In genomic region chr11:60700689-60701508, GRCh38 we compare ENCODE assay signal across 11 cellular contexts. TPM values are rescaled to one million over a fixed set of nuclear protein-coding genes. Genes with fewer than 3 reads are reported as not detected.
DNase-seq lines count a peak whose midpoint lies in the region; ATAC-seq and TF ChIP-seq lines count a peak whose summit lies in the region.
"Had no signal": no experiment of that assay in that cellular context is flagged by ENCODE, and none has a peak within 500 bp of the region (broad histone marks: within the 10 kb centered on the region; RNA-seq: fewer than 3 reads in every experiment).

No MANE protein-coding gene starts in this region.

- 64 to 65% methylated on average over 13 to 15 of the region's 15 CpGs for WGBS in testis, 2 donors

- no peaks in the 10 kb centered on the region for H3K4me1 Mint-ChIP-seq in activated CD8-positive, alpha-beta T cell treated with anti-CD3 and anti-CD28 coated beads for 36 hours (ENCODE audit: low read depth)
- H3K4me1 Mint-ChIP-seq in activated CD8-positive, alpha-beta T cell treated with anti-CD3 and anti-CD28 coated beads, Interleukin-2, amount 10 ng/mL, durations not matched to agents 7 days and 5 days (ENCODE audit: low read depth), result no peaks in the 10 kb centered on the region

- peak; percentile 12 for DNase-seq in activated CD8-positive, alpha-beta T cell treated with anti-CD3 and anti-CD28 coated beads for 36 hours
- no peak for DNase-seq in activated CD8-positive, alpha-beta T cell treated with anti-CD3 and anti-CD28 coated beads, Interleukin-2, amount 10 ng/mL, durations not matched to agents 7 days and 5 days
- DNase-seq in NCI-H526 (lab: John Stamatoyannopoulos, UW) (peak; percentile 35 to 77), epithelial cell of esophagus (ENCODE audit: low read depth) (peak; percentile 13), testis (peak; percentile 54), tibial artery (no peak)
- no peak for DNase-seq in activated T-cell treated with anti-CD3 and anti-CD28 coated beads, Interleukin-2, amount 50 U/mL, for 48 hours

- TF ChIP-seq POLR2A in testis (IDR thresholded peaks at IDR 0.05), result no peak

- H3K4me1 ChIP-seq in testis (peaks cover 3% of the 10 kb centered on the region), tibial artery (no peaks in the 10 kb centered on the region)

- no peak for ATAC-seq in activated CD8-positive, alpha-beta T cell treated with anti-CD3 and anti-CD28 coated beads for 36 hours
- ATAC-seq in activated CD8-positive, alpha-beta T cell treated with anti-CD3 and anti-CD28 coated beads, Interleukin-2, amount 10 ng/mL, durations not matched to agents 7 days and 5 days, result no peak
- no peak for ATAC-seq in GM19452 (IDR thresholded peaks at IDR 0.05; ENCODE audit: unreplicated experiment)

- H3K9me3 Mint-ChIP-seq in activated CD8-positive, alpha-beta T cell treated with anti-CD3 and anti-CD28 coated beads for 36 hours, result no peaks in the 10 kb centered on the region
- H3K9me3 Mint-ChIP-seq in activated CD8-positive, alpha-beta T cell treated with anti-CD3 and anti-CD28 coated beads, Interleukin-2, amount 10 ng/mL, durations not matched to agents 7 days and 5 days (ENCODE audit: insufficient read depth), result no peaks in the 10 kb centered on the region

- no peak overlapping the region for H3K27ac Mint-ChIP-seq in activated CD8-positive, alpha-beta T cell treated with anti-CD3 and anti-CD28 coated beads for 36 hours
- no peak overlapping the region for H3K27ac Mint-ChIP-seq in activated CD8-positive, alpha-beta T cell treated with anti-CD3 and anti-CD28 coated beads, Interleukin-2, amount 10 ng/mL, durations not matched to agents 7 days and 5 days
- H3K27ac Mint-ChIP-seq: CD14-positive monocyte had no signal

- H3K27ac ChIP-seq in testis (no peak overlapping the region), tibial artery (no peak overlapping the region)

- intact Hi-C loops in activated CD8-positive, alpha-beta T cell treated with anti-CD3 and anti-CD28 coated beads for 36 hours (cut with micrococcal nuclease), result no loop called here
- intact Hi-C loops in testis (cut with DNase I; ENCODE audit: low total_unique reads), result no loop called here
- intact Hi-C loops in tibial artery (cut with DNase I; ENCODE audit: low total_unique reads), result no loop called here

- H3K9me3 ChIP-seq in testis (no peaks in the 10 kb centered on the region), tibial artery (no peaks in the 10 kb centered on the region)

- CTCF ChIA-PET in activated CD8-positive, alpha-beta T cell treated with anti-CD3 and anti-CD28 coated beads for 36 hours (lab: Charles Lee), result interaction anchor here (0.8 to 1.4 kb wide), 6 partner anchors 9 to 130 kb away, joined by 3 to 4 read pairs (median 4); partner anchors contain the start of gene MS4A18
- CTCF ChIA-PET in activated CD8-positive, alpha-beta T cell treated with anti-CD3 and anti-CD28 coated beads, Interleukin-2, amount 10 ng/mL, durations not matched to agents 7 days and 5 days (lab: Charles Lee), result no interaction called here

- no peak overlapping the region for H3K4me3 Mint-ChIP-seq in activated CD8-positive, alpha-beta T cell treated with anti-CD3 and anti-CD28 coated beads for 36 hours
- no peak overlapping the region for H3K4me3 Mint-ChIP-seq in activated CD8-positive, alpha-beta T cell treated with anti-CD3 and anti-CD28 coated beads, Interleukin-2, amount 10 ng/mL, durations not matched to agents 7 days and 5 days
- H3K4me3 Mint-ChIP-seq: CD14-positive monocyte had no signal

- H3K27me3 ChIP-seq in testis, result no peaks in the 10 kb centered on the region
- H3K27me3 ChIP-seq in tibial artery, result no peaks in the 10 kb centered on the region

- H3K36me3 ChIP-seq in testis (ENCODE audit: low read depth, missing control alignments) (no peaks in the 10 kb centered on the region), tibial artery (no peaks in the 10 kb centered on the region)

- TF ChIP-seq CTCF in activated CD8-positive, alpha-beta T cell treated with anti-CD3 and anti-CD28 coated beads for 36 hours (IDR thresholded peaks at IDR 0.05), result peak; percentile 24
- TF ChIP-seq CTCF in epithelial cell of esophagus (IDR thresholded peaks at IDR 0.05; ENCODE audit: insufficient read depth, low read depth, low read length, missing control alignments) (no peak), testis (IDR thresholded peaks at IDR 0.05) (peak in 2 of 3 experiments; percentile 45 to 57), tibial artery (IDR thresholded peaks at IDR 0.05) (no peak)

- H3K36me3 Mint-ChIP-seq in activated CD8-positive, alpha-beta T cell treated with anti-CD3 and anti-CD28 coated beads for 36 hours (ENCODE audit: low read depth), result no peaks in the 10 kb centered on the region
- H3K36me3 Mint-ChIP-seq in activated CD8-positive, alpha-beta T cell treated with anti-CD3 and anti-CD28 coated beads, Interleukin-2, amount 10 ng/mL, durations not matched to agents 7 days and 5 days (ENCODE audit: low read depth), result no peaks in the 10 kb centered on the region
- H3K36me3 Mint-ChIP-seq: CD14-positive monocyte had no signal

- H3K4me3 ChIP-seq in epithelial cell of esophagus (ENCODE audit: low read length) (no peak overlapping the region), testis (no peak overlapping the region), tibial artery (no peak overlapping the region)

- POLR2A ChIA-PET in activated CD8-positive, alpha-beta T cell treated with anti-CD3 and anti-CD28 coated beads for 36 hours (lab: Charles Lee), result interaction anchor here (0.6 kb wide), 1 partner anchor 128 kb away, joined by 3 read pairs; no protein-coding TSS in a partner anchor
- POLR2A ChIA-PET in activated CD8-positive, alpha-beta T cell treated with anti-CD3 and anti-CD28 coated beads, Interleukin-2, amount 10 ng/mL, durations not matched to agents 7 days and 5 days (lab: Charles Lee), result no interaction called here

- H3K27me3 Mint-ChIP-seq in activated CD8-positive, alpha-beta T cell treated with anti-CD3 and anti-CD28 coated beads for 36 hours, result no peaks in the 10 kb centered on the region
- peaks cover 8% of the 10 kb centered on the region for H3K27me3 Mint-ChIP-seq in activated CD8-positive, alpha-beta T cell treated with anti-CD3 and anti-CD28 coated beads, Interleukin-2, amount 10 ng/mL, durations not matched to agents 7 days and 5 days (ENCODE audit: low read depth)

RNA-seq across cellular contexts. Expression of gene MS4A8, which starts 1.5 kb away (rescaled TPM):
- not detected for total RNA-seq in activated CD8-positive, alpha-beta T cell treated with anti-CD3 and anti-CD28 coated beads for 36 hours
- total RNA-seq in activated CD8-positive, alpha-beta T cell treated with anti-CD3 and anti-CD28 coated beads, Interleukin-2, amount 10 ng/mL, durations not matched to agents 7 days and 5 days, result not detected
- under 1 TPM; 0.31 to 0.43 TPM for total RNA-seq in testis
- 3.3 TPM for polyA plus RNA-seq in testis (ENCODE audit: insufficient read depth, low read depth, low replicate concordance)
- total RNA-seq: mononuclear cell; T-helper 2 cell treated with Interferon-gamma antibody and Interleukin-4, amounts not matched to agents 100 ng/mL and 5 ng/mL, for 36 hours had no signal
- polyA plus RNA-seq: CD14-positive monocyte had no signal

RNA-seq across cellular contexts. Expression of gene MS4A18, which starts 23.6 kb away (rescaled TPM):
- not detected for total RNA-seq in activated CD8-positive, alpha-beta T cell treated with anti-CD3 and anti-CD28 coated beads for 36 hours
- not detected for total RNA-seq in activated CD8-positive, alpha-beta T cell treated with anti-CD3 and anti-CD28 coated beads, Interleukin-2, amount 10 ng/mL, durations not matched to agents 7 days and 5 days
- under 1 TPM in 1 of 2 donors, not detected in 1; 0.50 TPM for total RNA-seq in testis
- 0.96 TPM for polyA plus RNA-seq in testis (ENCODE audit: insufficient read depth, low read depth, low replicate concordance)
- total RNA-seq: mononuclear cell; T-helper 2 cell treated with Interferon-gamma antibody and Interleukin-4, amounts not matched to agents 100 ng/mL and 5 ng/mL, for 36 hours had no signal
- polyA plus RNA-seq: CD14-positive monocyte had no signal

RNA-seq across cellular contexts. Expression of gene MS4A15, which starts 55.8 kb away (rescaled TPM):
- not detected for total RNA-seq in activated CD8-positive, alpha-beta T cell treated with anti-CD3 and anti-CD28 coated beads for 36 hours
- not detected for total RNA-seq in activated CD8-positive, alpha-beta T cell treated with anti-CD3 and anti-CD28 coated beads, Interleukin-2, amount 10 ng/mL, durations not matched to agents 7 days and 5 days
- total RNA-seq in testis, result under 1 TPM; 0.31 to 0.56 TPM
- 0.82 TPM for polyA plus RNA-seq in testis (ENCODE audit: insufficient read depth, low read depth, low replicate concordance)
- total RNA-seq: mononuclear cell; T-helper 2 cell treated with Interferon-gamma antibody and Interleukin-4, amounts not matched to agents 100 ng/mL and 5 ng/mL, for 36 hours had no signal
- polyA plus RNA-seq: CD14-positive monocyte had no signal

Comparison
In these comparisons a context has a peak if more than half of its experiments do, and no peak if none do; other contexts are left out.
1. DNase-seq: peak in activated CD8-positive, alpha-beta T cell treated with anti-CD3 and anti-CD28 coated beads for 36 hours (single experiment), NCI-H526 (2 of 2), epithelial cell of esophagus (single experiment) and testis (single experiment); none in activated CD8-positive, alpha-beta T cell treated with anti-CD3 and anti-CD28 coated beads, Interleukin-2, amount 10 ng/mL, durations not matched to agents 7 days and 5 days (single experiment), tibial artery (0 of 2) and activated T-cell treated with anti-CD3 and anti-CD28 coated beads, Interleukin-2, amount 50 U/mL, for 48 hours (0 of 2).
2. CTCF ChIP-seq: peak in activated CD8-positive, alpha-beta T cell treated with anti-CD3 and anti-CD28 coated beads for 36 hours (single experiment) and testis (2 of 3); none in epithelial cell of esophagus (single experiment) and tibial artery (0 of 2).